Comparison of ENCODE assay signal across 15 cellular contexts in genomic region chr13:77136902-77137420, GRCh38.
DNase-seq lines count a peak whose midpoint lies in the region; ATAC-seq, FAIRE-seq and TF ChIP-seq lines count a peak whose summit lies in the region.
"Had no signal": no experiment of that assay in that cellular context is flagged by ENCODE, and none has a peak within 500 bp of the region (broad histone marks: within the 10 kb centered on the region; RNA-seq: fewer than 3 reads in every experiment).

No MANE protein-coding gene starts in this region.

- CTCF ChIA-PET in AG04449 (lab: Yijun Ruan, JAX), result interaction anchor here (1.2 kb wide), 1 partner anchor 23 kb away, joined by 3 read pairs; no protein-coding TSS in a partner anchor
- CTCF ChIA-PET in HEK293 (lab: Yijun Ruan, JAX), result interaction anchor here (0.6 kb wide), 1 partner anchor 180 kb away, joined by 4 read pairs; no protein-coding TSS in a partner anchor

- H3K27ac ChIP-seq in HEK293 (ENCODE audit: extremely low read depth, low read depth, low read length), result no peak overlapping the region
- H3K27ac ChIP-seq in brain microvascular endothelial cell, result peak overlapping the region; percentile 27
- H3K27ac ChIP-seq: PC-9 had no signal

- H3K9me3 ChIP-seq in HEK293 (ENCODE audit: control insufficient read depth, insufficient read depth, low read depth, low read length) (no peaks in the 10 kb centered on the region), MG63 (no peaks in the 10 kb centered on the region)

- no peaks in the 10 kb centered on the region for H3K4me1 ChIP-seq in HEK293 (ENCODE audit: control insufficient read depth, insufficient read depth, low read length)

- TF ChIP-seq CTCF in AG04449 (IDR thresholded peaks at IDR 0.05; ENCODE audit: insufficient read depth, low read length, missing control alignments), result no peak
- TF ChIP-seq CTCF in HEK293 (tag by site-specific recombination; IDR thresholded peaks at IDR 0.05), result no peak
- no peak for TF ChIP-seq CTCF in brain microvascular endothelial cell (IDR thresholded peaks at IDR 0.05; ENCODE audit: low read depth, low read length, missing control alignments)
- TF ChIP-seq CTCF in omental fat pad (IDR thresholded peaks at IDR 0.05), result no peak

- H3K36me3 ChIP-seq in HEK293 (ENCODE audit: control insufficient read depth in 2 of 2, insufficient read depth in 1 of 2, low read length in 2 of 2) (peaks cover 0 to 41% of the 10 kb centered on the region in 2 experiments; a peak in 1 of 3 replicates), brain microvascular endothelial cell (replicated peaks) (no peaks in the 10 kb centered on the region), MG63 (peaks cover 4% of the 10 kb centered on the region)

- H3K4me3 ChIP-seq in AG04449 (ENCODE audit: low read depth, low read length), result no peak overlapping the region
- H3K4me3 ChIP-seq in HEK293 (ENCODE audit: low read depth, low read length), result no peak overlapping the region
- no peak overlapping the region for H3K4me3 ChIP-seq in brain microvascular endothelial cell (ENCODE audit: low read depth, low read length)
- no peak overlapping the region for H3K4me3 ChIP-seq in MG63
- H3K4me3 ChIP-seq: PC-9 had no signal

- POLR2A ChIA-PET in AG04449 (lab: Yijun Ruan, JAX), result no interaction called here
- POLR2A ChIA-PET in HEK293 (lab: Yijun Ruan, JAX), result no interaction called here

- in situ Hi-C loops in brain microvascular endothelial cell (cut with HindIII; ENCODE audit: low pct_ligation_motif_present, low sequenced_read_pairs), result no loop called here

- DNase-seq in AG04449 (ENCODE audit: low read depth, low spot score) (peak; percentile 47), brain microvascular endothelial cell (peak; percentile 88), kidney glomerular epithelial cell (lab: John Stamatoyannopoulos, UW) (peak; percentile 68), MG63 (no peak), omental fat pad (ENCODE audit: low spot score) (no peak), HTR-8/SVneo (ENCODE audit: insufficient read length, low spot score) (no peak), GF-D8 (lab: John Stamatoyannopoulos, UW) (no peak)
- DNase-seq: activated CD4-positive, alpha-beta memory T cell treated with anti-CD3 and anti-CD28 coated beads for 36 hours; activated naive CD8-positive, alpha-beta T cell treated with anti-CD3 and anti-CD28 coated beads, Interleukin-2, amount 10 ng/mL, durations not matched to agents 7 days and 5 days; DND-41; effector memory CD4-positive, alpha-beta T cell; naive thymus-derived CD4-positive, alpha-beta T cell; NCI-H345; PC-9 had no signal

- no peak for ATAC-seq in omental fat pad (ENCODE audit: low FRiP score)
- ATAC-seq: naive thymus-derived CD4-positive, alpha-beta T cell had no signal

- H3K27me3 ChIP-seq in brain microvascular endothelial cell (replicated peaks) (no peaks in the 10 kb centered on the region), MG63 (no peaks in the 10 kb centered on the region)

- no peak for FAIRE-seq in HTR-8/SVneo (lab: Jason Lieb, UNC)

TF ChIP-seq in HEK293, 187 proteins besides CTCF, POLR2A, EP300 and RAD21:
- TF ChIP-seq ZNF830 (tag by site-specific recombination; IDR thresholded peaks at IDR 0.05; ENCODE audit: low read depth), result no peak
- no peak for TF ChIP-seq ZNF292 (tag by site-specific recombination; IDR thresholded peaks at IDR 0.05; ENCODE audit: borderline replicate concordance, low read depth)
- peak; percentile 44; the same call in 1 of the 2 replicates for TF ChIP-seq EGR2 (tag by site-specific recombination; IDR thresholded peaks at IDR 0.05; ENCODE audit: low read depth)

Comparison
In these comparisons a context has a peak if more than half of its experiments do, and no peak if none do; other contexts are left out.
1. DNase-seq: peak in AG04449 (single experiment), brain microvascular endothelial cell (single experiment) and kidney glomerular epithelial cell (single experiment); none in MG63 (single experiment), omental fat pad (single experiment), HTR-8/SVneo (single experiment) and GF-D8 (single experiment).